ENCODE assay signal across 8 cellular contexts in genomic region chr16:19114359-19115147, GRCh38. TPM values are rescaled to one million over a fixed set of nuclear protein-coding genes. Genes with fewer than 3 reads are reported as not detected.
DNase-seq lines count a peak whose midpoint lies in the region; ATAC-seq, FAIRE-seq and TF ChIP-seq lines count a peak whose summit lies in the region.

No MANE protein-coding gene starts in this region.

- H2AFZ ChIP-seq in HepG2 (ENCODE audit: low read length) = no peak overlapping the region

- peaks cover 5% of the 10 kb centered on the region for H3K79me2 ChIP-seq in HepG2 (ENCODE audit: insufficient read depth, low read length)

- no peaks in the 10 kb centered on the region for H3K9me3 ChIP-seq in HepG2 (ENCODE audit: low read length)
- no peaks in the 10 kb centered on the region for H3K9me3 ChIP-seq in thymus (ENCODE audit: control insufficient read depth)

- 64% methylated on average over 63 of the region's 80 CpGs for WGBS in HepG2 (ENCODE audit: low lambda C conversion rate)
- 40% methylated on average over 80 of the region's 80 CpGs for WGBS in thymus

- no peaks in the 10 kb centered on the region for H4K20me1 ChIP-seq in HepG2 (ENCODE audit: insufficient read depth, low read length)

- FAIRE-seq in HepG2 (lab: Jason Lieb, UNC) = no peak

- peaks cover 35% of the 10 kb centered on the region for H3K4me1 Mint-ChIP-seq in activated CD4-positive, alpha-beta T cell treated with anti-CD3 and anti-CD28 coated beads, Interleukin-2, amount 10 ng/mL, durations not matched to agents 24 days and 14 days

- intact Hi-C loops in activated CD4-positive, alpha-beta T cell treated with anti-CD3 and anti-CD28 coated beads, Interleukin-2, amount 10 ng/mL, durations not matched to agents 24 days and 14 days (cut with micrococcal nuclease) = loop anchor here (5.0 kb wide), 2 partner anchors 53 to 268 kb away; partner anchors contain the start of gene SYT17
- intact Hi-C loops in HepG2 (cut with micrococcal nuclease; ENCODE audit: unreplicated experiment) = no loop called here

- BruUV-seq in HepG2 (replicated peaks; lab: Mats Ljungman, UMichigan) = no TSS peak

- H3K27me3 Mint-ChIP-seq in activated CD4-positive, alpha-beta T cell treated with anti-CD3 and anti-CD28 coated beads, Interleukin-2, amount 10 ng/mL, durations not matched to agents 24 days and 14 days = peaks cover 9% of the 10 kb centered on the region

- H3K36me3 Mint-ChIP-seq in activated CD4-positive, alpha-beta T cell treated with anti-CD3 and anti-CD28 coated beads, Interleukin-2, amount 10 ng/mL, durations not matched to agents 24 days and 14 days (ENCODE audit: low read depth) = peaks cover 23% of the 10 kb centered on the region

- CTCF ChIA-PET in HepG2 (lab: Yijun Ruan, JAX; ENCODE audit: low intra/inter-chr PET ratio, low total read pairs) = no interaction called here

- no peak for TF ChIP-seq RAD21 in HepG2 (CRISPR knock-in tag; IDR thresholded peaks at IDR 0.05)

- H3K9ac ChIP-seq in HepG2 (ENCODE audit: insufficient read depth, low read depth, low read length) = peak overlapping the region; percentile 95

- H3K27ac Mint-ChIP-seq in activated CD4-positive, alpha-beta T cell treated with anti-CD3 and anti-CD28 coated beads, Interleukin-2, amount 10 ng/mL, durations not matched to agents 24 days and 14 days = peak overlapping the region; percentile 87

- H3K36me3 ChIP-seq in HepG2 (replicated peaks in 1 of 2; ENCODE audit: control insufficient read depth in 1 of 2, insufficient read depth in 2 of 2, low read length in 2 of 2) (no peaks in the 10 kb centered on the region; a peak in 1 of 5 replicates), thymus (ENCODE audit: control insufficient read depth, insufficient read depth) (no peaks in the 10 kb centered on the region)

- TF ChIP-seq EP300 in HepG2 (IDR thresholded peaks at IDR 0.05; ENCODE audit: low read depth in 2 of 2, low read length in 2 of 2) (no peak), HepG2 (CRISPR knock-in tag; IDR thresholded peaks at IDR 0.05; ENCODE audit: borderline replicate concordance) (no peak)

- POLR2A ChIA-PET in HepG2 (lab: Yijun Ruan, JAX) = interaction anchor here (0.9 to 12.1 kb wide), 13 partner anchors 8 to 324 kb away, joined by 3 to 239 read pairs (median 7); partner anchors contain the start of genes COQ7 and RPS15A

- H3K27ac ChIP-seq in coronary artery (peak overlapping the region; percentile 96 to 97), HepG2 (ENCODE audit: extremely low read length, insufficient read depth, low read length) (peak overlapping the region; percentile 74), thymus (ENCODE audit: low read depth) (peak overlapping the region; percentile 61)

- peak overlapping the region; percentile 99 for H3K4me2 ChIP-seq in HepG2 (ENCODE audit: low read depth, low read length)

- no peak for TF ChIP-seq CTCF in coronary artery (IDR thresholded peaks at IDR 0.05)
- TF ChIP-seq CTCF in HepG2 (CRISPR knock-in tag; IDR thresholded peaks at IDR 0.05) = no peak

- H3K4me3 ChIP-seq in coronary artery (peak overlapping the region; percentile 86), HepG2 (replicated peaks in 1 of 3; ENCODE audit: insufficient read depth in 1 of 3, low read depth in 2 of 3, low read length in 3 of 3) (peak overlapping the region; percentile 73 to 88 (median 78); a peak in 5 of 6 replicates), thymus (ENCODE audit: low read length) (peak overlapping the region; percentile 33)

- no peaks in the 10 kb centered on the region for H3K9me3 Mint-ChIP-seq in activated CD4-positive, alpha-beta T cell treated with anti-CD3 and anti-CD28 coated beads, Interleukin-2, amount 10 ng/mL, durations not matched to agents 24 days and 14 days

- H3K4me3 Mint-ChIP-seq in activated CD4-positive, alpha-beta T cell treated with anti-CD3 and anti-CD28 coated beads, Interleukin-2, amount 10 ng/mL, durations not matched to agents 24 days and 14 days = peak overlapping the region; percentile 87

- DNase-seq in activated CD4-positive, alpha-beta T cell treated with anti-CD3 and anti-CD28 coated beads, Interleukin-2, amount 10 ng/mL, durations not matched to agents 24 days and 14 days = peak; percentile 73
- no peak for DNase-seq in activated CD4-positive, alpha-beta T cell treated with anti-CD3 and anti-CD28 coated beads, Interleukin-2, amount 50 U/mL, for 4 hours
- peak; percentile 76 for DNase-seq in NCI-H69 (lab: John Stamatoyannopoulos, UW)
- DNase-seq in coronary artery (ENCODE audit: low spot score) = peak; percentile 84
- no peak for DNase-seq in HepG2 (ENCODE audit: low spot score)
- DNase-seq in NCI-H2171 (lab: John Stamatoyannopoulos, UW) = no peak
- DNase-seq in NCI-H446 treated with DMSO at 0.1 percent for 48 hours (lab: John Stamatoyannopoulos, UW) = no peak

- H3K27me3 ChIP-seq in HepG2 (ENCODE audit: control insufficient read depth in 1 of 2, insufficient read depth in 2 of 2, low read length in 2 of 2) (no peaks in the 10 kb centered on the region), thymus (ENCODE audit: control insufficient read depth, insufficient read depth) (peaks cover 24% of the 10 kb centered on the region)

- peak; percentile 37 for ATAC-seq in HepG2

- in situ Hi-C loops in HepG2 (cut with HindIII; ENCODE audit: extremely low pct_ligation_motif_present, low pct_unique_long_range_greater_than_20kb) = no loop called here

- TF ChIP-seq POLR2A in HepG2 (IDR thresholded peaks at IDR 0.05; ENCODE audit: insufficient read depth in 1 of 2, low read depth in 2 of 2, low read length in 2 of 2) = no peak

- peaks cover 81% of the 10 kb centered on the region for H3K4me1 ChIP-seq in HepG2 (ENCODE audit: insufficient read depth, low read length)
- H3K4me1 ChIP-seq in thymus (ENCODE audit: control insufficient read depth, insufficient read depth, low read length) = no peaks in the 10 kb centered on the region

RNA-seq across cellular contexts. Expression of gene ITPRIPL2, which starts 0.8 kb away (rescaled TPM):
- 57.6 and 58.4 TPM in 2 replicates for total RNA-seq in activated CD4-positive, alpha-beta T cell treated with anti-CD3 and anti-CD28 coated beads, Interleukin-2, amount 10 ng/mL, durations not matched to agents 24 days and 14 days
- total RNA-seq in HepG2 (2016; rRNA removed; fragmentation: Illumina TruSeq; extraction: Trizol) = 11.7 and 12.6 TPM in 2 replicates
- 1.3 and 1.4 TPM in 2 replicates for total RNA-seq in HepG2 (2016; cell fraction: cytosol; rRNA removed; fragmentation: Illumina TruSeq; extraction: Trizol; ENCODE audit: low read depth)
- total RNA-seq in HepG2 (2016; cell fraction: insoluble cytoplasmic fraction; rRNA removed; fragmentation: Illumina TruSeq; extraction: Trizol) = 9.9 and 12.5 TPM in 2 replicates
- 6.5 and 6.9 TPM in 2 replicates for total RNA-seq in HepG2 (2016; cell fraction: membrane; rRNA removed; fragmentation: Illumina TruSeq; extraction: Trizol)
- total RNA-seq in HepG2 (2016; cell fraction: nucleus; rRNA removed; fragmentation: Illumina TruSeq; extraction: Trizol) = 12.3 and 13.3 TPM in 2 replicates
- polyA plus RNA-seq in HepG2 (2011; rRNA removed) = 5.9 and 7.6 TPM in 2 replicates
- 5.4 and 6.5 TPM in 2 replicates for polyA plus RNA-seq in HepG2 (2011; cell fraction: cytosol; rRNA removed)
- 13.1 and 13.2 TPM in 2 replicates for polyA plus RNA-seq in HepG2 (2011; cell fraction: nucleus; rRNA removed)
- polyA plus RNA-seq in HepG2 (2012) = 4.2 and 5.8 TPM in 2 replicates
- polyA plus RNA-seq in HepG2 (2016; cell fraction: cytosol; fragmentation: Illumina TruSeq; extraction: Trizol; ENCODE audit: low read depth) = 0.55 and 0.58 TPM in 2 replicates
- 4.7 and 5.5 TPM in 2 replicates for polyA plus RNA-seq in HepG2 (2016; cell fraction: insoluble cytoplasmic fraction; fragmentation: Illumina TruSeq; extraction: Trizol; ENCODE audit: low read depth)
- polyA plus RNA-seq in HepG2 (2016; cell fraction: membrane; fragmentation: Illumina TruSeq; extraction: Trizol; ENCODE audit: low read depth) = 1.4 and 1.5 TPM in 2 replicates
- polyA plus RNA-seq in HepG2 (2016; cell fraction: nucleus; fragmentation: Illumina TruSeq; extraction: Trizol; ENCODE audit: insufficient read depth, low read depth) = 10.7 and 12.0 TPM in 2 replicates
- 13.8 and 32.7 TPM in 2 replicates for polyA minus RNA-seq in HepG2 (2011; rRNA and poly(A)+ RNA removed; ENCODE audit: low replicate concordance)
- 17.7 TPM in 2 replicates for polyA minus RNA-seq in HepG2 (2011; cell fraction: cytosol; rRNA and poly(A)+ RNA removed)
- polyA minus RNA-seq in HepG2 (2011; cell fraction: nucleus; rRNA and poly(A)+ RNA removed) = 13.6 and 16.7 TPM in 2 replicates
- 5.3 TPM for polyA plus RNA-seq in thymus

RNA-seq across cellular contexts. Expression of gene COQ7, which starts 47.1 kb away (rescaled TPM):
- 21.6 and 22.0 TPM in 2 replicates for total RNA-seq in activated CD4-positive, alpha-beta T cell treated with anti-CD3 and anti-CD28 coated beads, Interleukin-2, amount 10 ng/mL, durations not matched to agents 24 days and 14 days
- total RNA-seq in HepG2 (2016; rRNA removed; fragmentation: Illumina TruSeq; extraction: Trizol) = 45.7 and 50.6 TPM in 2 replicates
- total RNA-seq in HepG2 (2016; cell fraction: cytosol; rRNA removed; fragmentation: Illumina TruSeq; extraction: Trizol; ENCODE audit: low read depth) = 8.3 and 9.3 TPM in 2 replicates
- 42.0 and 58.8 TPM in 2 replicates for total RNA-seq in HepG2 (2016; cell fraction: insoluble cytoplasmic fraction; rRNA removed; fragmentation: Illumina TruSeq; extraction: Trizol)
- 17.4 and 19.5 TPM in 2 replicates for total RNA-seq in HepG2 (2016; cell fraction: membrane; rRNA removed; fragmentation: Illumina TruSeq; extraction: Trizol)
- total RNA-seq in HepG2 (2016; cell fraction: nucleus; rRNA removed; fragmentation: Illumina TruSeq; extraction: Trizol) = 25.7 and 30.2 TPM in 2 replicates
- polyA plus RNA-seq in HepG2 (2011; rRNA removed) (16.3 and 20.1 TPM in 2 replicates), thymus (15.4 TPM)
- polyA plus RNA-seq in HepG2 (2011; cell fraction: cytosol; rRNA removed) = 22.4 and 24.8 TPM in 2 replicates
- polyA plus RNA-seq in HepG2 (2011; cell fraction: nucleus; rRNA removed) = 21.8 and 23.8 TPM in 2 replicates
- polyA plus RNA-seq in HepG2 (2012) = 20.0 and 27.9 TPM in 2 replicates
- polyA plus RNA-seq in HepG2 (2016; cell fraction: cytosol; fragmentation: Illumina TruSeq; extraction: Trizol; ENCODE audit: low read depth) = 8.7 and 10.9 TPM in 2 replicates
- 48.9 and 53.9 TPM in 2 replicates for polyA plus RNA-seq in HepG2 (2016; cell fraction: insoluble cytoplasmic fraction; fragmentation: Illumina TruSeq; extraction: Trizol; ENCODE audit: low read depth)
- 14.7 and 15.1 TPM in 2 replicates for polyA plus RNA-seq in HepG2 (2016; cell fraction: membrane; fragmentation: Illumina TruSeq; extraction: Trizol; ENCODE audit: low read depth)
- polyA plus RNA-seq in HepG2 (2016; cell fraction: nucleus; fragmentation: Illumina TruSeq; extraction: Trizol; ENCODE audit: insufficient read depth, low read depth) = 39.3 and 45.1 TPM in 2 replicates
- 14.1 and 24.6 TPM in 2 replicates for polyA minus RNA-seq in HepG2 (2011; rRNA and poly(A)+ RNA removed; ENCODE audit: low replicate concordance)
- 13.8 and 14.6 TPM in 2 replicates for polyA minus RNA-seq in HepG2 (2011; cell fraction: cytosol; rRNA and poly(A)+ RNA removed)
- polyA minus RNA-seq in HepG2 (2011; cell fraction: nucleus; rRNA and poly(A)+ RNA removed) = 52.5 and 60.9 TPM in 2 replicates

RNA-seq across cellular contexts. Expression of gene SYT17, which starts 53.5 kb away (rescaled TPM):
- total RNA-seq in activated CD4-positive, alpha-beta T cell treated with anti-CD3 and anti-CD28 coated beads, Interleukin-2, amount 10 ng/mL, durations not matched to agents 24 days and 14 days = 1.3 and 1.9 TPM in 2 replicates
- total RNA-seq in HepG2 (2016; rRNA removed; fragmentation: Illumina TruSeq; extraction: Trizol) = 0.14 TPM in 1 of 2 replicates, not detected in the other
- total RNA-seq in HepG2 (2016; cell fraction: cytosol; rRNA removed; fragmentation: Illumina TruSeq; extraction: Trizol; ENCODE audit: low read depth) = not detected in 2 replicates
- not detected in 2 replicates for total RNA-seq in HepG2 (2016; cell fraction: insoluble cytoplasmic fraction; rRNA removed; fragmentation: Illumina TruSeq; extraction: Trizol)
- total RNA-seq in HepG2 (2016; cell fraction: membrane; rRNA removed; fragmentation: Illumina TruSeq; extraction: Trizol) = not detected in 2 replicates
- total RNA-seq in HepG2 (2016; cell fraction: nucleus; rRNA removed; fragmentation: Illumina TruSeq; extraction: Trizol) = 0.34 TPM in 1 of 2 replicates, not detected in the other
- polyA plus RNA-seq in HepG2 (2011; rRNA removed) (0.44 and 0.85 TPM in 2 replicates), thymus (0.52 TPM)
- polyA plus RNA-seq in HepG2 (2011; cell fraction: cytosol; rRNA removed) = 0.12 and 0.22 TPM in 2 replicates
- polyA plus RNA-seq in HepG2 (2011; cell fraction: nucleus; rRNA removed) = 0.50 and 1.0 TPM in 2 replicates
- 0.07 TPM in 1 of 2 replicates, not detected in the other for polyA plus RNA-seq in HepG2 (2012)
- 0.08 TPM in 1 of 2 replicates, not detected in the other for polyA plus RNA-seq in HepG2 (2016; cell fraction: cytosol; fragmentation: Illumina TruSeq; extraction: Trizol; ENCODE audit: low read depth)
- not detected in 2 replicates for polyA plus RNA-seq in HepG2 (2016; cell fraction: insoluble cytoplasmic fraction; fragmentation: Illumina TruSeq; extraction: Trizol; ENCODE audit: low read depth)
- 0.16 TPM in 1 of 2 replicates, not detected in the other for polyA plus RNA-seq in HepG2 (2016; cell fraction: membrane; fragmentation: Illumina TruSeq; extraction: Trizol; ENCODE audit: low read depth)
- polyA plus RNA-seq in HepG2 (2016; cell fraction: nucleus; fragmentation: Illumina TruSeq; extraction: Trizol; ENCODE audit: insufficient read depth, low read depth) = 0.67 TPM in 1 of 2 replicates, not detected in the other
- polyA minus RNA-seq in HepG2 (2011; rRNA and poly(A)+ RNA removed; ENCODE audit: low replicate concordance) = 0.56 and 0.72 TPM in 2 replicates
- not detected in 2 replicates for polyA minus RNA-seq in HepG2 (2011; cell fraction: cytosol; rRNA and poly(A)+ RNA removed)
- 0.13 and 1.1 TPM in 2 replicates for polyA minus RNA-seq in HepG2 (2011; cell fraction: nucleus; rRNA and poly(A)+ RNA removed)

Comparison
In these comparisons a context has a peak if more than half of its experiments do, and no peak if none do; other contexts are left out.
1. DNase-seq: peak in activated CD4-positive, alpha-beta T cell treated with anti-CD3 and anti-CD28 coated beads, Interleukin-2, amount 10 ng/mL, durations not matched to agents 24 days and 14 days (single experiment), NCI-H69 (single experiment) and coronary artery (single experiment); none in activated CD4-positive, alpha-beta T cell treated with anti-CD3 and anti-CD28 coated beads, Interleukin-2, amount 50 U/mL, for 4 hours (0 of 2), HepG2 (single experiment), NCI-H2171 (single experiment) and NCI-H446 treated with DMSO at 0.1 percent for 48 hours (single experiment).
2. H3K4me3 ChIP-seq: peak in every context shown above with its lines; median percentile 86 in coronary artery; 78 in HepG2; 33 in thymus.
3. Peak in every context shown above with its lines, with median percentiles within 50 percentile points of each other: H3K27ac ChIP-seq.